Comparison of ENCODE assay signal across 11 cellular contexts in genomic region chr1:61337037-61337436, GRCh38.
DNase-seq lines count a peak whose midpoint lies in the region; ATAC-seq and TF ChIP-seq lines count a peak whose summit lies in the region.
"Had no signal": no experiment of that assay in that cellular context is flagged by ENCODE, and none has a peak within 500 bp of the region (broad histone marks: within the 10 kb centered on the region; RNA-seq: fewer than 3 reads in every experiment).

No MANE protein-coding gene starts in this region.

- no peaks in the 10 kb centered on the region for H3K4me1 Mint-ChIP-seq in naive thymus-derived CD8-positive, alpha-beta T cell
- H3K4me1 Mint-ChIP-seq in activated CD4-positive, alpha-beta T cell treated with anti-CD3 and anti-CD28 coated beads, Interleukin-2, amount 10 ng/mL, durations not matched to agents 7 days and 5 days: peaks cover 5% of the 10 kb centered on the region

- H3K27me3 Mint-ChIP-seq in naive thymus-derived CD8-positive, alpha-beta T cell: no peaks in the 10 kb centered on the region
- peaks cover 6% of the 10 kb centered on the region for H3K27me3 Mint-ChIP-seq in activated CD4-positive, alpha-beta T cell treated with anti-CD3 and anti-CD28 coated beads, Interleukin-2, amount 10 ng/mL, durations not matched to agents 7 days and 5 days
- H3K27me3 Mint-ChIP-seq: activated naive CD8-positive, alpha-beta T cell had no signal

- H3K36me3 ChIP-seq in Loucy (ENCODE audit: insufficient read depth, low read length) (no peaks in the 10 kb centered on the region), body of pancreas (replicated peaks in 1 of 2; ENCODE audit: insufficient read depth in 1 of 2, low read depth in 2 of 2) (no peaks in the 10 kb centered on the region), stomach (peaks cover 0 to 3% (median 0%) of the 10 kb centered on the region in 4 donors), Karpas-422 (ENCODE audit: insufficient read depth, low read length) (no peaks in the 10 kb centered on the region)

- ATAC-seq in body of pancreas (no peak), HG02938 (IDR thresholded peaks at IDR 0.05; ENCODE audit: unreplicated experiment) (no peak)
- no peak for ATAC-seq in naive thymus-derived CD8-positive, alpha-beta T cell
- ATAC-seq: activated CD4-positive, alpha-beta T cell treated with anti-CD3 and anti-CD28 coated beads for 36 hours had no signal

- H3K79me2 ChIP-seq in Loucy (ENCODE audit: insufficient read depth, low read length): no peaks in the 10 kb centered on the region
- no peaks in the 10 kb centered on the region for H3K79me2 ChIP-seq in Karpas-422 (ENCODE audit: low read length)

- H3K27ac Mint-ChIP-seq in naive thymus-derived CD8-positive, alpha-beta T cell: no peak overlapping the region
- no peak overlapping the region for H3K27ac Mint-ChIP-seq in activated CD4-positive, alpha-beta T cell treated with anti-CD3 and anti-CD28 coated beads, Interleukin-2, amount 10 ng/mL, durations not matched to agents 7 days and 5 days
- H3K27ac Mint-ChIP-seq: activated CD4-positive, alpha-beta T cell treated with anti-CD3 and anti-CD28 coated beads for 36 hours; activated naive CD8-positive, alpha-beta T cell had no signal

- no peak overlapping the region for H3K4me2 ChIP-seq in Loucy (ENCODE audit: low read depth, low read length, poor library complexity, severe bottlenecking)
- H3K4me2 ChIP-seq in Karpas-422 (ENCODE audit: low read depth, low read length, poor library complexity, severe bottlenecking): no peak overlapping the region

- H4K20me1 ChIP-seq in Loucy (ENCODE audit: insufficient read depth, low read length, poor library complexity, severe bottlenecking) (no peaks in the 10 kb centered on the region), Karpas-422 (ENCODE audit: insufficient read depth, low read depth, low read length) (no peaks in the 10 kb centered on the region)

- WGBS in body of pancreas, 2 donors: 45 to 51% methylated on average over 3 of the region's 3 CpGs
- WGBS in stomach, 5 donors: 26 to 55% (median 34%) methylated on average over 3 of the region's 3 CpGs

- POLR2A ChIA-PET in naive thymus-derived CD8-positive, alpha-beta T cell (lab: Charles Lee): no interaction called here
- POLR2A ChIA-PET in activated CD4-positive, alpha-beta T cell treated with anti-CD3 and anti-CD28 coated beads, Interleukin-2, amount 10 ng/mL, durations not matched to agents 7 days and 5 days (lab: Charles Lee): no interaction called here

- H3K9ac ChIP-seq in Loucy (ENCODE audit: low read depth, low read length, poor library complexity, severe bottlenecking) (no peak overlapping the region), Karpas-422 (ENCODE audit: low read length) (no peak overlapping the region)

- no peaks in the 10 kb centered on the region for H3F3A ChIP-seq in Loucy (ENCODE audit: low read depth)

- DNase-seq in body of pancreas (no peak), stomach (no peak), Karpas-422 (no peak)
- no peak for DNase-seq in naive thymus-derived CD8-positive, alpha-beta T cell
- no peak for DNase-seq in activated CD4-positive, alpha-beta T cell treated with anti-CD3 and anti-CD28 coated beads, Interleukin-2, amount 10 ng/mL, durations not matched to agents 7 days and 5 days
- DNase-seq: activated CD4-positive, alpha-beta T cell treated with anti-CD3 and anti-CD28 coated beads for 36 hours; KG1 had no signal

- no peak overlapping the region for H3K4me3 ChIP-seq in Loucy (ENCODE audit: low read length, poor library complexity, severe bottlenecking)
- H3K4me3 ChIP-seq in body of pancreas: no peak overlapping the region
- no peak overlapping the region for H3K4me3 ChIP-seq in stomach
- H3K4me3 ChIP-seq in Karpas-422 (ENCODE audit: low read length): no peak overlapping the region

- no peaks in the 10 kb centered on the region for H3K4me1 ChIP-seq in Loucy (ENCODE audit: insufficient read depth, low read length, poor library complexity, severe bottlenecking)
- H3K4me1 ChIP-seq in body of pancreas: peaks cover 41% of the 10 kb centered on the region
- peaks cover 13 to 40% (median 23%) of the 10 kb centered on the region in 4 donors for H3K4me1 ChIP-seq in stomach
- peaks cover 6% of the 10 kb centered on the region for H3K4me1 ChIP-seq in Karpas-422 (ENCODE audit: low read length)

- peaks cover 0 to 8% (median 2%) of the 10 kb centered on the region in 3 donors for H3K36me3 Mint-ChIP-seq in naive thymus-derived CD8-positive, alpha-beta T cell
- H3K36me3 Mint-ChIP-seq in activated CD4-positive, alpha-beta T cell treated with anti-CD3 and anti-CD28 coated beads, Interleukin-2, amount 10 ng/mL, durations not matched to agents 7 days and 5 days (ENCODE audit: low read depth): no peaks in the 10 kb centered on the region

- TF ChIP-seq POLR2A in body of pancreas (IDR thresholded peaks at IDR 0.05) (no peak), stomach (IDR thresholded peaks at IDR 0.05) (no peak)

- no peaks in the 10 kb centered on the region for H3K27me3 ChIP-seq in Loucy (ENCODE audit: insufficient read depth, low read length, poor library complexity, severe bottlenecking)
- H3K27me3 ChIP-seq in body of pancreas: no peaks in the 10 kb centered on the region
- no peaks in the 10 kb centered on the region for H3K27me3 ChIP-seq in layer of hippocampus (ENCODE audit: control insufficient read depth, insufficient read depth, low read length)
- H3K27me3 ChIP-seq in stomach: no peaks in the 10 kb centered on the region
- H3K27me3 ChIP-seq in Karpas-422 (ENCODE audit: low read length): no peaks in the 10 kb centered on the region

- H3K9me2 ChIP-seq in Loucy (replicated peaks; ENCODE audit: low read depth, low read length): no peaks in the 10 kb centered on the region
- H3K9me2 ChIP-seq in Karpas-422 (replicated peaks; ENCODE audit: insufficient read depth, low read length): no peaks in the 10 kb centered on the region

- no peak overlapping the region for H3K4me3 Mint-ChIP-seq in naive thymus-derived CD8-positive, alpha-beta T cell
- H3K4me3 Mint-ChIP-seq in activated CD4-positive, alpha-beta T cell treated with anti-CD3 and anti-CD28 coated beads, Interleukin-2, amount 10 ng/mL, durations not matched to agents 7 days and 5 days: no peak overlapping the region
- H3K4me3 Mint-ChIP-seq: activated CD4-positive, alpha-beta T cell treated with anti-CD3 and anti-CD28 coated beads for 36 hours; activated naive CD8-positive, alpha-beta T cell had no signal

- no peak for TF ChIP-seq EP300 in stomach (IDR thresholded peaks at IDR 0.05)

- H3K9me3 Mint-ChIP-seq in naive thymus-derived CD8-positive, alpha-beta T cell: no peaks in the 10 kb centered on the region
- no peaks in the 10 kb centered on the region for H3K9me3 Mint-ChIP-seq in activated CD4-positive, alpha-beta T cell treated with anti-CD3 and anti-CD28 coated beads, Interleukin-2, amount 10 ng/mL, durations not matched to agents 7 days and 5 days

- TF ChIP-seq CTCF in Loucy (conservative IDR thresholded peaks at IDR 0.05; ENCODE audit: low read length): peak; percentile 35; the same call in 1 of the 2 replicates
- peak in 3 of 7 experiments; percentile 5 to 28 (median 27) for TF ChIP-seq CTCF in body of pancreas (IDR thresholded peaks at IDR 0.05)
- peak in 2 of 7 experiments; percentile 9 to 12 for TF ChIP-seq CTCF in stomach (IDR thresholded peaks at IDR 0.05)

- H2AFZ ChIP-seq in Loucy (ENCODE audit: low read length) (0 out of 2 replicates have a peak overlapping the region, but pooled peaks have one; percentile 11), Karpas-422 (ENCODE audit: low read length) (no peak overlapping the region)

- intact Hi-C loops in body of pancreas (cut with DNase I) (no loop called here), stomach (cut with DNase I; ENCODE audit: low total_unique reads) (no loop called here)

- peak overlapping the region in 3 of 4 donors; percentile 79 to 86 (median 83) for H3K27ac ChIP-seq in body of pancreas
- H3K27ac ChIP-seq in layer of hippocampus (ENCODE audit: low read depth, low read length): peak overlapping the region; percentile 43
- H3K27ac ChIP-seq in stomach: peak overlapping the region in 4 of 5 donors; percentile 73 to 81 (median 78)
- H3K27ac ChIP-seq in Karpas-422 (ENCODE audit: low read length): no peak overlapping the region

- H3K9me3 ChIP-seq in Loucy (ENCODE audit: insufficient read depth, low read depth, low read length) (no peaks in the 10 kb centered on the region), body of pancreas (no peaks in the 10 kb centered on the region), stomach (no peaks in the 10 kb centered on the region), Karpas-422 (ENCODE audit: low read length) (no peaks in the 10 kb centered on the region)

- CTCF ChIA-PET in activated CD4-positive, alpha-beta T cell treated with anti-CD3 and anti-CD28 coated beads, Interleukin-2, amount 10 ng/mL, durations not matched to agents 7 days and 5 days (lab: Charles Lee): interaction anchor here (0.6 to 0.7 kb wide), 2 partner anchors 304 to 384 kb away, joined by 3 to 4 read pairs; no protein-coding TSS in a partner anchor
